Comparison of ENCODE assay signal across 8 cellular contexts in the genomic region with DNA sequence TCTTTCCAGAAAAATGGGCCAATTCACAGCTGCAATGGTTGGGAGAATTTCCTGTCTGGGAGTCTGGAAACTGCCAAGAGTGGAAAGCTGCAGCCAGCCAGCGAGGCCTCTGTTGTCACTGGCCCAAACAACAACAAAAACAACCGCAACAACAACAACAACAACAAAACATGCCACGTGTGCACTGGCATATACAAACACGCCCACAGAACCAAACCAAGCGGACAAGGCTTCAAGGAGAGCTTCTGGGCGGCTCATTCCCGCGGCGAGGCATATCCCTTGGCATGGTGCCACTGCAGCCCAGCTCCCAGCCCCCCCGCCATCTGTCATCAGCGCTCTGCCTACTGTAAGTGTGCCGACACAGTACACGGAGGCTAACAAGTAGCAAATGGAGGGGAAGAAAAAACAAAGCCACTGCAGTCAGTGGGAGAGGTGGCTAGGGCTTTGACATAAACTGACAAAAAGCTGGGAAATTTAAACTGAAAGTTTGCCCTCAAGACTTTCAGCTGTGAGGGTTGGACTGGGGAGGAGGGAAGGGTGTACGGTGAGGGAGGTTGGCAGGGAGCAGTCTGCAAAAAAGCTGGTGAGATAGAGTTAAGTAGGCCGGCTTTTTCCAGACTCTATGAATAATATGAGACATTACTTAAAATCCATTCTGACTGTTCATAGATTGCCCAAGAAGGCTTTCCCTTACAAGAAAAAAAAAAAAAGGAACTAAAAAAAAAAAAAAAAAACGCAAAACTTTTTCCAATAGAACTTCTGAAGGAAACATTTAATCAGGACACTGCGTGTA.
A peak's percentile ranks its signal among the peaks of the same experiment; 100 is the strongest.
DNase-seq lines count a peak whose midpoint lies in the region; ATAC-seq, FAIRE-seq and TF ChIP-seq lines count a peak whose summit lies in the region.

No MANE protein-coding gene starts in this region.

- ATAC-seq in HG03460 (IDR thresholded peaks at IDR 0.05; ENCODE audit: unreplicated experiment) (no peak), HG02938 (IDR thresholded peaks at IDR 0.05; ENCODE audit: unreplicated experiment) (no peak)

- no peak for TF ChIP-seq CTCF in BE2C (IDR thresholded peaks at IDR 0.05; ENCODE audit: low read depth, low read length)
- no peak for TF ChIP-seq CTCF in MCF 10A (IDR thresholded peaks at IDR 0.05; ENCODE audit: unreplicated experiment)
- no peak for TF ChIP-seq CTCF in kidney (IDR thresholded peaks at IDR 0.05; ENCODE audit: borderline replicate concordance, extremely low read depth, insufficient read depth)

- H3K27me3 ChIP-seq in BE2C, result no peaks in the 10 kb centered on the region
- H3K27me3 ChIP-seq in thymus (ENCODE audit: control insufficient read depth, insufficient read depth), result no peaks in the 10 kb centered on the region

- H3K4me1 Mint-ChIP-seq in MCF 10A (ENCODE audit: insufficient read depth, unreplicated experiment), result peaks cover 9% of the 10 kb centered on the region

- BruUV-seq in MCF 10A (replicated peaks; lab: Mats Ljungman, UMichigan), result no TSS peak

- peaks cover 12% of the 10 kb centered on the region for H3K4me1 ChIP-seq in BE2C
- peaks cover 0 to 2% of the 10 kb centered on the region in 2 donors for H3K4me1 ChIP-seq in kidney (ENCODE audit: control insufficient read depth in 1 of 2, insufficient read depth in 1 of 2, low read depth in 1 of 2, low read length in 2 of 2)
- H3K4me1 ChIP-seq in thymus (ENCODE audit: control insufficient read depth, insufficient read depth, low read length), result no peaks in the 10 kb centered on the region

- FAIRE-seq in kidney (lab: Jason Lieb, UNC) (peak; percentile 46), RCC 7860 (lab: Jason Lieb, UNC) (no peak)

- intact Hi-C loops in MCF 10A (cut with micrococcal nuclease), result loop anchor here (2.0 kb wide), 1 partner anchor 163 kb away; no protein-coding TSS in a partner anchor
- intact Hi-C loops in kidney (cut with DNase I), result no loop called here

- WGBS in thymus, result 90% methylated on average over 17 of the region's 17 CpGs

- H3K9me3 ChIP-seq in BE2C (no peaks in the 10 kb centered on the region), kidney (ENCODE audit: control insufficient read depth in 1 of 2, low read length in 2 of 2) (no peaks in the 10 kb centered on the region), thymus (ENCODE audit: control insufficient read depth) (no peaks in the 10 kb centered on the region)

- peak overlapping the region; percentile 54 for H3K4me3 ChIP-seq in BE2C (ENCODE audit: low read depth, low read length)
- H3K4me3 ChIP-seq in kidney (ENCODE audit: low read length in 2 of 2), result peak overlapping the region; percentile 54 to 56
- no peak overlapping the region for H3K4me3 ChIP-seq in thymus (ENCODE audit: low read length)

- H3K27me3 Mint-ChIP-seq in MCF 10A (ENCODE audit: insufficient read depth, unreplicated experiment), result no peaks in the 10 kb centered on the region

- H3K9me3 Mint-ChIP-seq in MCF 10A (ENCODE audit: unreplicated experiment), result no peaks in the 10 kb centered on the region

- peak overlapping the region; percentile 55 for H3K27ac Mint-ChIP-seq in MCF 10A (ENCODE audit: low read depth, unreplicated experiment)

- H3K4me3 Mint-ChIP-seq in MCF 10A (ENCODE audit: unreplicated experiment), result peak overlapping the region; percentile 56

- POLR2A ChIA-PET in MCF 10A (lab: Yijun Ruan, JAX), result interaction anchor here (0.6 to 1.6 kb wide), 8 partner anchors 9 to 189 kb away, joined by 3 to 7 read pairs (median 4); partner anchors contain the start of gene ZNF462

- DNase-seq in BE2C (peak; percentile 93), NCI-H2029 (lab: John Stamatoyannopoulos, UW) (peak; percentile 77), MCF 10A (ENCODE audit: unreplicated experiment) (peak; percentile 74), kidney (peak; percentile 88), RCC 7860 (ENCODE audit: low spot score) (no peak)

- CTCF ChIA-PET in MCF 10A (lab: Yijun Ruan, JAX), result interaction anchor here (0.5 to 1.3 kb wide), 7 partner anchors 9 to 189 kb away, joined by 3 to 4 read pairs (median 3); no protein-coding TSS in a partner anchor

- H3K27ac ChIP-seq in kidney (ENCODE audit: low read depth in 2 of 2, low read length in 2 of 2), result peak overlapping the region in 1 of 2 donors; percentile 41
- peak overlapping the region; percentile 42 for H3K27ac ChIP-seq in thymus (ENCODE audit: low read depth)

- H3K36me3 Mint-ChIP-seq in MCF 10A (ENCODE audit: insufficient read depth, unreplicated experiment), result peaks cover 9% of the 10 kb centered on the region

- no peak overlapping the region for H3K9ac ChIP-seq in kidney (ENCODE audit: low read length in 2 of 2)

- no peaks in the 10 kb centered on the region for H3K36me3 ChIP-seq in BE2C
- no peaks in the 10 kb centered on the region for H3K36me3 ChIP-seq in kidney (ENCODE audit: control insufficient read depth in 1 of 2, insufficient read depth in 2 of 2, low read length in 2 of 2)
- no peaks in the 10 kb centered on the region for H3K36me3 ChIP-seq in thymus (ENCODE audit: control insufficient read depth, insufficient read depth)
